In the genomic region with DNA sequence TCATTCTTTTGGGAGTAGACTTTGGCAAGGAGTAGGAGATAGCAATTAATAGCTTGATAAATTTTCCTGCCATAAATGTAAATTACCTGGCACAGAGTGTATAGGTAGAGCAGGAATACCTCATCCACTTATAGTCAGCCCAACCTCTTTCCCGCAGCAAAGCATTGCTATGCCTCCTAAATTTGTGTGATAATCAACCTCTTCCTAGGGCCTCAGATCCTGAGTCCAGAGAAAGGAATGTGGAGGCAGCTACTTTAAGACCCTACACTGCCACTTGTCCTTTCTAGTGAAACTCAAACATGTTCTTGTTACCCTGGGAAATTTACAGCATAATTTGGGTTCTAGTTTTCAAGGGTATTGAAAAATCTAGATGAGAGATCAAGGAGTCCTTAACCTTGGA, we compare ENCODE assay signal across 21 cellular contexts.
DNase-seq lines count a peak whose midpoint lies in the region; ATAC-seq and TF ChIP-seq lines count a peak whose summit lies in the region.
"Had no signal": no experiment of that assay in that cellular context is flagged by ENCODE, and none has a peak within 500 bp of the region (broad histone marks: within the 10 kb centered on the region; RNA-seq: fewer than 3 reads in every experiment).

No MANE protein-coding gene starts in this region.

- no peaks in the 10 kb centered on the region for H3K27me3 ChIP-seq in NT2/D1 (ENCODE audit: insufficient read depth, insufficient read length)
- H3K27me3 ChIP-seq in lower lobe of right lung (ENCODE audit: low read depth): no peaks in the 10 kb centered on the region
- H3K27me3 ChIP-seq in trophoblast cell (ENCODE audit: insufficient read depth, low read length): no peaks in the 10 kb centered on the region
- no peaks in the 10 kb centered on the region for H3K27me3 ChIP-seq in Caco-2 (replicated peaks; ENCODE audit: control insufficient read depth, insufficient read depth, low read length)
- H3K27me3 ChIP-seq: BLaER1 treated with 17β-estradiol and CSF1 and Interleukin-3, amounts not matched to agents 10 nM and 100 nM had no signal

- no peak overlapping the region for H3K4me2 ChIP-seq in trophoblast cell (ENCODE audit: low read length)
- H3K4me2 ChIP-seq: BLaER1 treated with 17β-estradiol and CSF1 and Interleukin-3, amounts not matched to agents 10 nM and 100 nM had no signal

- no peak overlapping the region for H3K4me3 Mint-ChIP-seq in Caco-2 (ENCODE audit: unreplicated experiment)
- H3K4me3 Mint-ChIP-seq: B cell; CD4-positive, alpha-beta T cell; CD8-positive, alpha-beta T cell had no signal

- no CpG with 5 or more reads among the region's 1 CpG for WGBS in trophoblast cell (ENCODE audit: extremely low coverage, insufficient coverage, insufficient read length)

- H4K12ac ChIP-seq in trophoblast cell (ENCODE audit: low read depth, low read length): no peak overlapping the region

- H3K4me3 ChIP-seq in NT2/D1 (ENCODE audit: insufficient read length, low read depth) (no peak overlapping the region), lower lobe of right lung (no peak overlapping the region), trophoblast cell (ENCODE audit: low read depth, low read length) (no peak overlapping the region), Caco-2 (ENCODE audit: low read depth, low read length) (no peak overlapping the region)
- H3K4me3 ChIP-seq: BLaER1 treated with 17β-estradiol and CSF1 and Interleukin-3, amounts not matched to agents 10 nM and 100 nM; GM12878 had no signal

- no peak overlapping the region for H2AK5ac ChIP-seq in trophoblast cell (ENCODE audit: low read length)

- no peaks in the 10 kb centered on the region for H3K27me3 Mint-ChIP-seq in Caco-2 (ENCODE audit: insufficient read depth, unreplicated experiment)
- H3K27me3 Mint-ChIP-seq: B cell; CD4-positive, alpha-beta T cell had no signal

- no peak overlapping the region for H2AFZ ChIP-seq in trophoblast cell (ENCODE audit: insufficient read depth, low read length, poor library complexity)

- H3K18ac ChIP-seq in trophoblast cell (ENCODE audit: low read length): no peak overlapping the region

- no peaks in the 10 kb centered on the region; the same call in 1 of the 2 replicates for H3K9me3 ChIP-seq in NT2/D1 (ENCODE audit: insufficient read depth, low read length)
- no peaks in the 10 kb centered on the region for H3K9me3 ChIP-seq in lower lobe of right lung
- no peaks in the 10 kb centered on the region for H3K9me3 ChIP-seq in trophoblast cell (ENCODE audit: insufficient read depth, low read depth, low read length)
- H3K9me3 ChIP-seq in Caco-2: no peaks in the 10 kb centered on the region
- H3K9me3 ChIP-seq: BLaER1 treated with 17β-estradiol and CSF1 and Interleukin-3, amounts not matched to agents 10 nM and 100 nM had no signal

- H3K4me1 Mint-ChIP-seq in Caco-2 (ENCODE audit: low read depth, unreplicated experiment): no peaks in the 10 kb centered on the region
- H3K4me1 Mint-ChIP-seq: B cell had no signal

- no peaks in the 10 kb centered on the region for H3K79me2 ChIP-seq in trophoblast cell (ENCODE audit: control insufficient read depth, insufficient read depth, low read length, poor library complexity)

- TF ChIP-seq CTCF in lower lobe of right lung (IDR thresholded peaks at IDR 0.05): no peak
- no peak for TF ChIP-seq CTCF in Caco-2 (IDR thresholded peaks at IDR 0.05; ENCODE audit: insufficient read depth in 1 of 2, low read depth in 1 of 2, low read length in 1 of 2, severe bottlenecking in 1 of 2, unreplicated experiment in 1 of 2)

- H3K9ac ChIP-seq in NT2/D1 (ENCODE audit: insufficient read length, low read depth) (no peak overlapping the region), trophoblast cell (ENCODE audit: low read length) (no peak overlapping the region)
- H3K9ac ChIP-seq: BLaER1 treated with 17β-estradiol and CSF1 and Interleukin-3, amounts not matched to agents 10 nM and 100 nM had no signal

- H3K79me1 ChIP-seq in trophoblast cell (ENCODE audit: low read length): no peaks in the 10 kb centered on the region

- BruUV-seq in Caco-2 (replicated peaks; lab: Mats Ljungman, UMichigan): no TSS peak

- no peaks in the 10 kb centered on the region for H3K4me1 ChIP-seq in NT2/D1 (ENCODE audit: insufficient read depth, insufficient read length)
- peaks cover 3% of the 10 kb centered on the region for H3K4me1 ChIP-seq in lower lobe of right lung
- H3K4me1 ChIP-seq in trophoblast cell (ENCODE audit: control insufficient read depth in 1 of 2, insufficient read depth in 2 of 2, low read length in 2 of 2): no peaks in the 10 kb centered on the region
- no peaks in the 10 kb centered on the region for H3K4me1 ChIP-seq in Caco-2

- intact Hi-C loops in lower lobe of right lung (cut with DNase I) (no loop called here), Caco-2 (cut with micrococcal nuclease; ENCODE audit: unreplicated experiment) (no loop called here)

- ATAC-seq in lower lobe of right lung: peak; percentile 69 to 74
- no peak for ATAC-seq in GM19463 (IDR thresholded peaks at IDR 0.05; ENCODE audit: unreplicated experiment)
- ATAC-seq: CD8-positive, alpha-beta T cell; GM12878 had no signal

- H4K91ac ChIP-seq in trophoblast cell (ENCODE audit: low read depth, low read length): no peak overlapping the region

- DNase-seq in NT2/D1 (ENCODE audit: low read depth, low spot score) (peak; percentile 5), lower lobe of right lung (no peak), trophoblast cell (no peak), Caco-2 (no peak), LoVo (ENCODE audit: low spot score) (no peak), SW480 (ENCODE audit: low spot score) (no peak)
- DNase-seq: 8988T; AML-193; CD4-positive, alpha-beta T cell; CD8-positive, alpha-beta T cell; DMS 273 treated with DMSO at 0.1 percent for 48 hours; DMS153; DMS79; DND-41; EL; GDM1 had no signal

- H3K4ac ChIP-seq in trophoblast cell (ENCODE audit: low read depth, low read length): no peak overlapping the region

- no peaks in the 10 kb centered on the region for H3K36me3 Mint-ChIP-seq in Caco-2 (ENCODE audit: insufficient read depth, unreplicated experiment)
- H3K36me3 Mint-ChIP-seq: CD8-positive, alpha-beta T cell had no signal

- H3K9me3 Mint-ChIP-seq in Caco-2 (ENCODE audit: unreplicated experiment): peaks cover 6% of the 10 kb centered on the region

- no peak overlapping the region for H4K8ac ChIP-seq in trophoblast cell (ENCODE audit: low read depth, low read length)

- peak overlapping the region; percentile 58 for H3K23ac ChIP-seq in trophoblast cell (ENCODE audit: low read length)

- H3K14ac ChIP-seq in trophoblast cell (ENCODE audit: low read length): no peak overlapping the region

- H3K27ac ChIP-seq in lower lobe of right lung (no peak overlapping the region), trophoblast cell (ENCODE audit: low read depth, low read length) (no peak overlapping the region)
- H3K27ac ChIP-seq: BLaER1 treated with 17β-estradiol and CSF1 and Interleukin-3, amounts not matched to agents 10 nM and 100 nM; C4-2B had no signal

- CTCF ChIA-PET in Caco-2 (lab: Charles Lee): no interaction called here

- no peak overlapping the region for H2BK120ac ChIP-seq in trophoblast cell (ENCODE audit: insufficient read depth, low read length, poor library complexity)

- H3K27ac Mint-ChIP-seq in Caco-2 (ENCODE audit: unreplicated experiment): no peak overlapping the region
- H3K27ac Mint-ChIP-seq: B cell; CD4-positive, alpha-beta T cell; CD8-positive, alpha-beta T cell had no signal

- H3K36me3 ChIP-seq in NT2/D1 (ENCODE audit: insufficient read depth, insufficient read length, low read length) (no peaks in the 10 kb centered on the region), lower lobe of right lung (no peaks in the 10 kb centered on the region), trophoblast cell (ENCODE audit: control insufficient read depth in 1 of 2, insufficient read depth in 2 of 2, low read length in 2 of 2) (no peaks in the 10 kb centered on the region), Caco-2 (ENCODE audit: control insufficient read depth, insufficient read depth, low read length) (no peaks in the 10 kb centered on the region)
- H3K36me3 ChIP-seq: BLaER1 treated with 17β-estradiol and CSF1 and Interleukin-3, amounts not matched to agents 10 nM and 100 nM had no signal

- H2BK12ac ChIP-seq in trophoblast cell (ENCODE audit: low read length): no peak overlapping the region

- H2BK5ac ChIP-seq in trophoblast cell (ENCODE audit: low read depth, low read length, poor library complexity): no peak overlapping the region

- POLR2A ChIA-PET in Caco-2 (lab: Charles Lee): no interaction called here
